8 cellular contexts compared by ENCODE assay signal in genomic region chr15:31435256-31435781, GRCh38.
DNase-seq lines count a peak whose midpoint lies in the region; ATAC-seq and TF ChIP-seq lines count a peak whose summit lies in the region.

No MANE protein-coding gene starts in this region.

- TF ChIP-seq CTCF in BJ (IDR thresholded peaks at IDR 0.05; ENCODE audit: insufficient read depth, low read depth, low read length) (peak; percentile 85), OCI-LY1 (IDR thresholded peaks at IDR 0.05; ENCODE audit: low read length) (peak; percentile 93), fibroblast of lung (conservative IDR thresholded peaks at IDR 0.05 in 1 of 2, IDR thresholded peaks at IDR 0.05 in 1 of 2; ENCODE audit: low read depth in 1 of 2, low read length in 2 of 2) (peak; percentile 67 to 80), nephron progenitor cell (IDR thresholded peaks at IDR 0.05) (peak; percentile 48)

- no peaks in the 10 kb centered on the region for H3K27me3 Mint-ChIP-seq in activated T-cell treated with anti-CD3 and anti-CD28 coated beads, Interleukin-2, amount 50 U/mL, for 4 hours (ENCODE audit: low read depth)
- peaks cover 23% of the 10 kb centered on the region for H3K27me3 Mint-ChIP-seq in nephron progenitor cell (ENCODE audit: low read depth, poor library complexity)

- no peaks in the 10 kb centered on the region for H3K9me3 ChIP-seq in OCI-LY1 (ENCODE audit: low read length)
- no peaks in the 10 kb centered on the region for H3K9me3 ChIP-seq in fibroblast of lung (ENCODE audit: control insufficient read depth, insufficient read depth, low read depth, low read length)

- no peaks in the 10 kb centered on the region for H3K36me3 Mint-ChIP-seq in activated T-cell treated with anti-CD3 and anti-CD28 coated beads, Interleukin-2, amount 50 U/mL, for 4 hours (ENCODE audit: insufficient read depth)
- H3K36me3 Mint-ChIP-seq in nephron progenitor cell (ENCODE audit: low read depth): no peaks in the 10 kb centered on the region

- peak overlapping the region; percentile 84 for H3K4me3 Mint-ChIP-seq in activated T-cell treated with anti-CD3 and anti-CD28 coated beads, Interleukin-2, amount 50 U/mL, for 4 hours
- no peak overlapping the region for H3K4me3 Mint-ChIP-seq in nephron progenitor cell

- H3K4me3 ChIP-seq in BJ (ENCODE audit: low read depth, low read length): no peak overlapping the region
- H3K4me3 ChIP-seq in OCI-LY1 (ENCODE audit: low read depth, low read length, poor library complexity, severe bottlenecking): peak overlapping the region; percentile 42
- peak overlapping the region in 3 of 4 experiments; percentile 30 to 38 (median 35) for H3K4me3 ChIP-seq in fibroblast of lung (replicated peaks in 1 of 4; ENCODE audit: control extremely low read depth in 1 of 4, insufficient read depth in 1 of 4, low read depth in 3 of 4, low read length in 4 of 4)

- H3K9me3 Mint-ChIP-seq in activated T-cell treated with anti-CD3 and anti-CD28 coated beads, Interleukin-2, amount 50 U/mL, for 4 hours: no peaks in the 10 kb centered on the region
- H3K9me3 Mint-ChIP-seq in nephron progenitor cell: no peaks in the 10 kb centered on the region

- peak overlapping the region; percentile 52 for H2AFZ ChIP-seq in OCI-LY1 (ENCODE audit: low read length)
- peak overlapping the region; percentile 48 for H2AFZ ChIP-seq in fibroblast of lung (ENCODE audit: low read length)

- peaks cover 74% of the 10 kb centered on the region for H3K4me1 Mint-ChIP-seq in activated T-cell treated with anti-CD3 and anti-CD28 coated beads, Interleukin-2, amount 50 U/mL, for 4 hours (ENCODE audit: low read depth)
- H3K4me1 Mint-ChIP-seq in nephron progenitor cell: peaks cover 11% of the 10 kb centered on the region

- H3K9ac ChIP-seq in OCI-LY1 (ENCODE audit: low read length): peak overlapping the region; percentile 55; the same call in 1 of the 2 replicates
- peak overlapping the region; percentile 45 for H3K9ac ChIP-seq in fibroblast of lung (ENCODE audit: insufficient read depth, low read length)

- H3K4me2 ChIP-seq in OCI-LY1 (ENCODE audit: low read length) (peak overlapping the region; percentile 69), fibroblast of lung (ENCODE audit: extremely low read depth, insufficient read depth, low read length) (peak overlapping the region; percentile 95)

- 0 out of 2 replicates have a peak, but pooled peaks cover 5% of the 10 kb centered on the region for H3F3A ChIP-seq in OCI-LY1 (ENCODE audit: insufficient read depth, low read length)

- H4K20me1 ChIP-seq in OCI-LY1 (ENCODE audit: insufficient read depth, low read length) (no peaks in the 10 kb centered on the region), fibroblast of lung (ENCODE audit: control insufficient read depth, extremely low read depth, insufficient read depth, low read length) (no peaks in the 10 kb centered on the region)

- H3K27ac ChIP-seq in OCI-LY1 (ENCODE audit: low read depth, low read length, poor library complexity, severe bottlenecking) (peak overlapping the region; percentile 78), fibroblast of lung (ENCODE audit: insufficient read depth, low read length) (peak overlapping the region; percentile 90)

- H3K36me3 ChIP-seq in BJ (ENCODE audit: control insufficient read depth, insufficient read depth, low read length): no peaks in the 10 kb centered on the region
- H3K36me3 ChIP-seq in OCI-LY1 (ENCODE audit: insufficient read depth, low read length): no peaks in the 10 kb centered on the region
- H3K36me3 ChIP-seq in fibroblast of lung (ENCODE audit: control insufficient read depth, insufficient read depth, low read length): no peaks in the 10 kb centered on the region

- H3K4me1 ChIP-seq in OCI-LY1 (ENCODE audit: insufficient read depth, low read length, severe bottlenecking) (peaks cover 61% of the 10 kb centered on the region), fibroblast of lung (ENCODE audit: control insufficient read depth, extremely low read depth, insufficient read depth, low read length) (peaks cover 15% of the 10 kb centered on the region)

- CTCF ChIA-PET in BJ (lab: Yijun Ruan, JAX): interaction anchor here (0.8 to 13.0 kb wide), 18 partner anchors 8 to 324 kb away, joined by 3 to 139 read pairs (median 5); no protein-coding TSS in a partner anchor

- peak; percentile 53 for ATAC-seq in GM19043 (IDR thresholded peaks at IDR 0.05; ENCODE audit: low read depth, unreplicated experiment)
- peak; percentile 62 for ATAC-seq in HG03378 (IDR thresholded peaks at IDR 0.05; ENCODE audit: unreplicated experiment)
- peak; percentile 68 for ATAC-seq in activated T-cell treated with anti-CD3 and anti-CD28 coated beads, Interleukin-2, amount 50 U/mL, for 4 hours
- ATAC-seq in stimulated activated naive CD8-positive, alpha-beta T cell treated with anti-CD3 and anti-CD28 coated beads, Interleukin-15, Interleukin-2, amounts not matched to agents 100 U/mL and 50 U/mL, for 24 hours: peak; percentile 64

- H3K79me2 ChIP-seq in OCI-LY1 (ENCODE audit: insufficient read depth, low read length) (no peaks in the 10 kb centered on the region), fibroblast of lung (ENCODE audit: control insufficient read depth, insufficient read depth, low read length) (no peaks in the 10 kb centered on the region)

- H3K27me3 ChIP-seq in BJ (ENCODE audit: control insufficient read depth, insufficient read depth, low read length) (no peaks in the 10 kb centered on the region), OCI-LY1 (ENCODE audit: insufficient read depth, low read length) (no peaks in the 10 kb centered on the region), fibroblast of lung (ENCODE audit: control insufficient read depth, insufficient read depth, low read length) (no peaks in the 10 kb centered on the region)

- POLR2A ChIA-PET in BJ (lab: Charles Lee): interaction anchor here (1.0 kb wide), 1 partner anchor 82 kb away, joined by 3 read pairs; no protein-coding TSS in a partner anchor

- DNase-seq in BJ (ENCODE audit: low read depth) (peak; percentile 50), fibroblast of lung (ENCODE audit: low read depth in 2 of 2) (peak; percentile 64 to 77), nephron progenitor cell (peak; percentile 66)
- peak; percentile 82 for DNase-seq in activated T-cell treated with anti-CD3 and anti-CD28 coated beads, Interleukin-2, amount 50 U/mL, for 4 hours
- peak; percentile 88 for DNase-seq in stimulated activated naive CD8-positive, alpha-beta T cell treated with anti-CD3 and anti-CD28 coated beads, Interleukin-15, Interleukin-2, amounts not matched to agents 100 U/mL and 50 U/mL, for 24 hours

- no peak overlapping the region for H3K27ac Mint-ChIP-seq in nephron progenitor cell

- no peaks in the 10 kb centered on the region for H3K9me2 ChIP-seq in OCI-LY1 (ENCODE audit: low read depth, low read length)
